Comparison of ENCODE assay signal across 8 cellular contexts in genomic region chr2:226423498-226423960, GRCh38.
A peak's percentile ranks its signal among the peaks of the same experiment; 100 is the strongest.
DNase-seq lines count a peak whose midpoint lies in the region; ATAC-seq and TF ChIP-seq lines count a peak whose summit lies in the region.

No MANE protein-coding gene starts in this region.

- H3K27ac Mint-ChIP-seq in stimulated activated naive B cell treated with anti-CD40 and anti-IgM and Interleukin-4, amounts not matched to agents 10 μg/mL and 1 μg/mL and 100 μg/mL, for 72 hours, result peak overlapping the region; percentile 4

- ATAC-seq in GM18498 (IDR thresholded peaks at IDR 0.05; ENCODE audit: unreplicated experiment) (peak; percentile 74), HG02798 (IDR thresholded peaks at IDR 0.05; ENCODE audit: poor library complexity, unreplicated experiment) (peak; percentile 59)
- ATAC-seq in stimulated activated naive B cell treated with anti-CD40 and anti-IgM and Interleukin-4, amounts not matched to agents 10 μg/mL and 1 μg/mL and 100 μg/mL, for 72 hours (replicated peaks), result peak; percentile 92 to 97

- no peaks in the 10 kb centered on the region for H3K36me3 ChIP-seq in suprapubic skin

- H3K4me1 Mint-ChIP-seq in stimulated activated naive B cell treated with anti-CD40 and anti-IgM and Interleukin-4, amounts not matched to agents 10 μg/mL and 1 μg/mL and 100 μg/mL, for 72 hours, result peaks cover 11 to 13% of the 10 kb centered on the region in 2 donors

- H3K27ac ChIP-seq in suprapubic skin, result no peak overlapping the region

- peak; percentile 77 for DNase-seq in RPMI7951 (ENCODE audit: low read depth)
- DNase-seq in activated naive CD4-positive, alpha-beta T cell (lab: John Stamatoyannopoulos, UW), result peak in 3 of 4 experiments; percentile 1 to 15 (median 5)
- peak; percentile 17 for DNase-seq in midbrain (lab: John Stamatoyannopoulos, UW)
- DNase-seq in stimulated activated naive B cell treated with anti-CD40 and anti-IgM and Interleukin-4, amounts not matched to agents 10 μg/mL and 1 μg/mL and 100 μg/mL, for 72 hours, result peak; percentile 44
- DNase-seq in DMS53 (lab: John Stamatoyannopoulos, UW), result no peak
- DNase-seq in suprapubic skin (ENCODE audit: low spot score in 2 of 2), result no peak

- no peaks in the 10 kb centered on the region for H3K9me3 ChIP-seq in suprapubic skin

- H3K4me3 ChIP-seq in suprapubic skin, result no peak overlapping the region

- 36% methylated on average over 7 of the region's 7 CpGs for WGBS in suprapubic skin

- H3K4me3 Mint-ChIP-seq in stimulated activated naive B cell treated with anti-CD40 and anti-IgM and Interleukin-4, amounts not matched to agents 10 μg/mL and 1 μg/mL and 100 μg/mL, for 72 hours, result peak overlapping the region; percentile 39 to 45

- no peaks in the 10 kb centered on the region for H3K9me3 Mint-ChIP-seq in stimulated activated naive B cell treated with anti-CD40 and anti-IgM and Interleukin-4, amounts not matched to agents 10 μg/mL and 1 μg/mL and 100 μg/mL, for 72 hours

- H3K36me3 Mint-ChIP-seq in stimulated activated naive B cell treated with anti-CD40 and anti-IgM and Interleukin-4, amounts not matched to agents 10 μg/mL and 1 μg/mL and 100 μg/mL, for 72 hours, result no peaks in the 10 kb centered on the region

- no peaks in the 10 kb centered on the region for H3K27me3 ChIP-seq in suprapubic skin

- no peak for TF ChIP-seq EP300 in suprapubic skin (IDR thresholded peaks at IDR 0.05)

- no peak for TF ChIP-seq POLR2A in suprapubic skin (IDR thresholded peaks at IDR 0.05)

- peaks cover 5% of the 10 kb centered on the region for H3K4me1 ChIP-seq in suprapubic skin

- no peak for TF ChIP-seq CTCF in suprapubic skin (IDR thresholded peaks at IDR 0.05)

- H3K27me3 Mint-ChIP-seq in stimulated activated naive B cell treated with anti-CD40 and anti-IgM and Interleukin-4, amounts not matched to agents 10 μg/mL and 1 μg/mL and 100 μg/mL, for 72 hours, result peaks cover 0 to 15% of the 10 kb centered on the region in 2 donors

Comparison
In these comparisons a context has a peak if more than half of its experiments do, and no peak if none do; other contexts are left out.
1. DNase-seq: peak in RPMI7951 (single experiment), activated naive CD4-positive, alpha-beta T cell (3 of 4), midbrain (single experiment) and stimulated activated naive B cell treated with anti-CD40 and anti-IgM and Interleukin-4, amounts not matched to agents 10 μg/mL and 1 μg/mL and 100 μg/mL, for 72 hours (single experiment); none in DMS53 (single experiment) and suprapubic skin (0 of 2).
2. Peak in every context shown above with its lines, with median percentiles within 50 percentile points of each other: ATAC-seq.